ENCODE assay signal across 1 cellular context in the genomic region with DNA sequence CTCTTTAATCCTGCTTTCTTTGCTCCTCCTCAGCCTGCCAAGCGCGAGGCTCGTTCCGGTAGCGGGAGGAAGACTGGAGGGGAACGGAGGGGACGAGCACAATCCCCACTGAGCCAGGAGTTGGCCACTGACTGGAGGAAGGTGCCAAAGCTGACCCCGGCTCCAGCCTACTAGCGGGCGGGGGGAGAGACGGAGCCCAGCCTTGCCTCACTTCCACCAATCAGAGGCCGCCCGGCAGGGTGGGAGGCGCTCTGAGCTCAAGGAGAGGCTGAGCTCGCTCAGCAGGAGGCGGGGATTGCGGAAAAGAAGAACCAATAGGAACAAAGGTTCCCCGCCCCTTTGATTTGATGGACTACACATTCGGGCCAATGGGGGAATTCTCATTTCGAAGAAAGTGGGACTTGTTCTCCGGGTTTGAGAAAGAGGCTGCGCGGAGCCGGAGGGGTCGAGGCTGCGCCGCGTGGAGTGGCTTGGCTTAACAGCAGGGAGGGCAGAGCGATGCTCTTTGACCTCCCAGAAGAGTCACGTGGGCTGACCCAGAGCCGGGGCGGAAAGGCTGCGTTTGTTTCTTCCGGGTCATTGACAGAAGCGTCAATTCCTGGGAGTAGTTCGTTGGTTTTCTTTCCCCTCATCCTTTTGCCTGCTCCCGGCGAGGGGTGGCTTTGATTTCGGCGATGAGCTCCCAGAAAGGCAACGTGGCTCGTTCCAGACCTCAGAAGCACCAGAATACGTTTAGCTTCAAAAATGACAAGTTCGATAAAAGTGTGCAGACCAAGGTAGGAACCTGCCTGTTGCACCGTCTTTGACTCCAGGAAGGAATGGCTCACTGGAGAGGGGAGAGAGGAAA.
TF ChIP-seq lines count a peak whose summit lies in the region.

Gene ABHD17B, minus strand, starts transcription at position 133 of the 847 bp plus-strand sequence. CDS start 36,113 bp downstream, outside the sequence.
A gene with protein sequence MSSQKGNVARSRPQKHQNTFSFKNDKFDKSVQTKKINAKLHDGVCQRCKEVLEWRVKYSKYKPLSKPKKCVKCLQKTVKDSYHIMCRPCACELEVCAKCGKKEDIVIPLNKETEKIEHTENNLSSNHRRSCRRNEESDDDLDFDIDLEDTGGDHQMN (plus strand): TSS at position 579 of the 847 bp plus-strand sequence. CDS start 96 bp downstream, at position 675.

TF ChIP-seq in HEK293, 187 proteins besides CTCF, POLR2A, EP300 and RAD21 (continued from another document):
- TF ChIP-seq ZNF366 (tag by site-specific recombination; conservative IDR thresholded peaks at IDR 0.05) (0 out of 2 replicates have a peak, but pooled peaks have one; percentile 18), ZNF768 (tag by site-specific recombination; IDR thresholded peaks at IDR 0.05) (no peak), ZNF629 (tag by site-specific recombination; IDR thresholded peaks at IDR 0.05) (no peak), SCRT1 (tag by site-specific recombination; IDR thresholded peaks at IDR 0.05; ENCODE audit: borderline replicate concordance) (peak; percentile 85), GLIS2 (tag by site-specific recombination; IDR thresholded peaks at IDR 0.05) (peak; percentile 89), ZNF394 (tag by site-specific recombination; IDR thresholded peaks at IDR 0.05; ENCODE audit: borderline replicate concordance) (peak; percentile 28; the same call in 1 of the 2 replicates), ZNF785 (tag by site-specific recombination; IDR thresholded peaks at IDR 0.05) (no peak), MEIS1 (CRISPR knock-in tag; IDR thresholded peaks at IDR 0.05; ENCODE audit: borderline replicate concordance) (no peak), ZNF621 (tag by site-specific recombination; IDR thresholded peaks at IDR 0.05) (no peak), ZXDB (tag by site-specific recombination; IDR thresholded peaks at IDR 0.05) (no peak; the same call in none of the 2 replicates), ZNF169 (tag by site-specific recombination; IDR thresholded peaks at IDR 0.05) (no peak), GLI4 (tag by site-specific recombination; IDR thresholded peaks at IDR 0.05) (no peak), IKZF3 (tag by site-specific recombination; IDR thresholded peaks at IDR 0.05) (0 out of 2 replicates have a peak, but pooled peaks have one; percentile 46), ZBTB8A (tag by site-specific recombination; IDR thresholded peaks at IDR 0.05) (no peak), ZNF518A (tag by site-specific recombination; conservative IDR thresholded peaks at IDR 0.05; ENCODE audit: low read depth) (peak; percentile 95), ZNF48 (tag by site-specific recombination; IDR thresholded peaks at IDR 0.05) (no peak), ZIC2 (tag by site-specific recombination; IDR thresholded peaks at IDR 0.05) (peak; percentile 73), BCL11A (tag by site-specific recombination; IDR thresholded peaks at IDR 0.05; ENCODE audit: low read depth) (no peak), ZNF843 (tag by site-specific recombination; IDR thresholded peaks at IDR 0.05) (no peak), ZEB2 (tag by site-specific recombination; IDR thresholded peaks at IDR 0.05) (peak; percentile 71; the same call in 1 of the 2 replicates), ZNF221 (tag by site-specific recombination; IDR thresholded peaks at IDR 0.05; ENCODE audit: borderline replicate concordance) (no peak), YY1 (tag by site-specific recombination; IDR thresholded peaks at IDR 0.05) (no peak), ZNF133 (tag by site-specific recombination; IDR thresholded peaks at IDR 0.05) (no peak), ZNF548 (tag by site-specific recombination; IDR thresholded peaks at IDR 0.05) (no peak), ZNF416 (tag by site-specific recombination; IDR thresholded peaks at IDR 0.05) (no peak), SP3 (tag by site-specific recombination; IDR thresholded peaks at IDR 0.05) (peak; percentile 72), ZBTB20 (tag by site-specific recombination; IDR thresholded peaks at IDR 0.05) (no peak), ZNF426 (tag by site-specific recombination; IDR thresholded peaks at IDR 0.05) (no peak), KLF10 (tag by site-specific recombination; IDR thresholded peaks at IDR 0.05) (no peak), ZNF514 (tag by site-specific recombination; IDR thresholded peaks at IDR 0.05) (no peak), ZNF624 (tag by site-specific recombination; IDR thresholded peaks at IDR 0.05) (no peak), ZNF600 (tag by site-specific recombination; IDR thresholded peaks at IDR 0.05) (peak; percentile 59; the same call in 1 of the 2 replicates), BCL11B (tag by site-specific recombination; IDR thresholded peaks at IDR 0.05; ENCODE audit: low read depth) (0 out of 2 replicates have a peak, but pooled peaks have one; percentile 53), ZNF76 (tag by site-specific recombination; IDR thresholded peaks at IDR 0.05; ENCODE audit: borderline replicate concordance, low read depth) (peak; percentile 41; the same call in 1 of the 2 replicates)
- TF ChIP-seq, protein P1, sequence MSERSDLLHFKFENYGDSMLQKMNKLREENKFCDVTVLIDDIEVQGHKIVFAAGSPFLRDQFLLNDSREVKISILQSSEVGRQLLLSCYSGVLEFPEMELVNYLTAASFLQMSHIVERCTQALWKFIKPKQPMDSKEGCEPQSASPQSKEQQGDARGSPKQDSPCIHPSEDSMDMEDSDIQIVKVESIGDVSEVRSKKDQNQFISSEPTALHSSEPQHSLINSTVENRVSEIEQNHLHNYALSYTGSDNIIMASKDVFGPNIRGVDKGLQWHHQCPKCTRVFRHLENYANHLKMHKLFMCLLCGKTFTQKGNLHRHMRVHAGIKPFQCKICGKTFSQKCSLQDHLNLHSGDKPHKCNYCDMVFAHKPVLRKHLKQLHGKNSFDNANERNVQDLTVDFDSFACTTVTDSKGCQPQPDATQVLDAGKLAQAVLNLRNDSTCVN (tag by site-specific recombination; optimal IDR thresholded peaks at IDR 0.05): peak; percentile 59
- TF ChIP-seq, protein P2, sequence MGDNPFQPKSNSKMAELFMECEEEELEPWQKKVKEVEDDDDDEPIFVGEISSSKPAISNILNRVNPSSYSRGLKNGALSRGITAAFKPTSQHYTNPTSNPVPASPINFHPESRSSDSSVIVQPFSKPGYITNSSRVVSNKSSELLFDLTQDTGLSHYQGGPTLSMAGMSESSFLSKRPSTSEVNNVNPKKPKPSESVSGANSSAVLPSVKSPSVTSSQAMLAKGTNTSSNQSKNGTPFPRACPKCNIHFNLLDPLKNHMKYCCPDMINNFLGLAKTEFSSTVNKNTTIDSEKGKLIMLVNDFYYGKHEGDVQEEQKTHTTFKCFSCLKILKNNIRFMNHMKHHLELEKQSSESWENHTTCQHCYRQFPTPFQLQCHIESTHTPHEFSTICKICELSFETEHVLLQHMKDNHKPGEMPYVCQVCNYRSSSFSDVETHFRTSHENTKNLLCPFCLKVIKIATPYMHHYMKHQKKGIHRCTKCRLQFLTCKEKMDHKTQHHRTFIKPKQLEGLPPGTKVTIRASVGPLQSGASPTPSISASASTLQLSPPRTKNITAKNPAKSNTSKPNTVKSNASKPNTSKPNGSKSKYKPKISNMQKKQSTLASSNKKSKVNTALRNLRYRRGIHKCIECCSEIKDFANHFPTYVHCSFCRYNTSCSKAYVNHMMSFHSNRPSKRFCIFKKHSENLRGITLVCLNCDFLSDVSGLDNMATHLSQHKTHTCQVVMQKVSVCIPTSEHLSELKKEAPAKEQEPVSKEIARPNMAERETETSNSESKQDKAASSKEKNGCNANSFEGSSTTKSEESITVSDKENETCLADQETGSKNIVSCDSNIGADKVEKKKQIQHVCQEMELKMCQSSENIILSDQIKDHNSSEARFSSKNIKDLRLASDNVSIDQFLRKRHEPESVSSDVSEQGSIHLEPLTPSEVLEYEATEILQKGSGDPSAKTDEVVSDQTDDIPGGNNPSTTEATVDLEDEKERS (tag by site-specific recombination; IDR thresholded peaks at IDR 0.05): no peak
